ENCODE assay signal across 7 cellular contexts in genomic region chr17:62064791-62065563, GRCh38. TPM values are rescaled to one million over a fixed set of nuclear protein-coding genes. Genes with fewer than 3 reads are reported as not detected.
DNase-seq lines count a peak whose midpoint lies in the region; ATAC-seq, FAIRE-seq and TF ChIP-seq lines count a peak whose summit lies in the region.

TSS of gene MED13 (minus strand) at chr17:62065278. CDS start at chr17:62065205, 73 bp downstream.

- H3K4ac ChIP-seq in neuronal stem cell (ENCODE audit: low read length) = no peak within 1 kb of the TSS

- peak within 1 kb of the TSS; percentile 81 for H2AK5ac ChIP-seq in neuronal stem cell (ENCODE audit: low read depth, low read length)

- H3K4me3 ChIP-seq in SJCRH30 (peak within 1 kb of the TSS; percentile 98), neuronal stem cell (ENCODE audit: low read length in 2 of 2) (peak within 1 kb of the TSS; percentile 96 to 98)

- H3K4me2 ChIP-seq in neuronal stem cell (ENCODE audit: insufficient read depth, low read length, poor library complexity, severe bottlenecking) = peak within 1 kb of the TSS; percentile 60

- peak; percentile 36 for FAIRE-seq in GM18507 (lab: Jason Lieb, UNC)
- FAIRE-seq in frontal cortex (lab: Jason Lieb, UNC) = no peak

- H3K27me3 ChIP-seq in SJCRH30 = no peaks in the 10 kb centered on the region
- peaks cover 0 to 19% (median 0%) of the 10 kb centered on the region in 3 experiments for H3K27me3 ChIP-seq in neuronal stem cell (ENCODE audit: control insufficient read depth in 3 of 3, insufficient read depth in 3 of 3, low read depth in 1 of 3, low read length in 3 of 3)

- ATAC-seq in HG03066 (IDR thresholded peaks at IDR 0.05; ENCODE audit: low read depth, unreplicated experiment) = peak; percentile 29

- H3K79me1 ChIP-seq in neuronal stem cell (ENCODE audit: low read depth, low read length) = peaks cover 2% of the 10 kb centered on the region

- TF ChIP-seq CTCF in subcutaneous adipose tissue (IDR thresholded peaks at IDR 0.05; ENCODE audit: low read depth) = no peak

- peak within 1 kb of the TSS; percentile 92 for H3K27ac ChIP-seq in SJCRH30
- H3K27ac ChIP-seq in neuronal stem cell (replicated peaks; ENCODE audit: low read length) = peak within 1 kb of the TSS; percentile 92

- H3K4me1 ChIP-seq in SJCRH30 (peaks cover 14% of the 10 kb centered on the region), neuronal stem cell (ENCODE audit: control insufficient read depth in 2 of 2, insufficient read depth in 1 of 2, low read depth in 1 of 2, low read length in 2 of 2) (no peaks in the 10 kb centered on the region)

- H2AFZ ChIP-seq in neuronal stem cell (ENCODE audit: low read length) = peak within 1 kb of the TSS; percentile 99

- no peak within 1 kb of the TSS for H4K8ac ChIP-seq in neuronal stem cell (ENCODE audit: low read depth, low read length)

- peak within 1 kb of the TSS; percentile 98 for H3K9ac ChIP-seq in neuronal stem cell (ENCODE audit: low read depth, low read length, poor library complexity)

- H2BK5ac ChIP-seq in neuronal stem cell (ENCODE audit: low read length) = peak within 1 kb of the TSS; percentile 99

- H3K36me3 ChIP-seq in SJCRH30 = peaks cover 26% of the 10 kb centered on the region
- H3K36me3 ChIP-seq in neuronal stem cell (replicated peaks in 1 of 2; ENCODE audit: control insufficient read depth in 2 of 2, insufficient read depth in 2 of 2, low read length in 2 of 2) = peaks cover 2 to 32% of the 10 kb centered on the region in 2 donors

- H3K9me3 ChIP-seq in SJCRH30 (replicated peaks) (no peaks in the 10 kb centered on the region), neuronal stem cell (replicated peaks in 1 of 2; ENCODE audit: control insufficient read depth in 2 of 2, insufficient read depth in 1 of 2, low read depth in 1 of 2, low read length in 2 of 2) (no peaks in the 10 kb centered on the region)

- no CpG with 5 or more reads among the region's 79 CpGs for WGBS in neuronal stem cell (ENCODE audit: extremely low coverage in 2 of 2, insufficient read length in 2 of 2, insufficient replicate concordance in 1 of 2), 2 donors

- peak within 1 kb of the TSS; percentile 89 for H3K14ac ChIP-seq in neuronal stem cell (ENCODE audit: low read length)

- H2BK12ac ChIP-seq in neuronal stem cell (ENCODE audit: low read length) = no peak within 1 kb of the TSS

- peak within 1 kb of the TSS; percentile 85 for H3K23ac ChIP-seq in neuronal stem cell (ENCODE audit: low read depth, low read length, poor library complexity)

- peak within 1 kb of the TSS; percentile 100 for H3K18ac ChIP-seq in neuronal stem cell (ENCODE audit: low read length)

- H2BK15ac ChIP-seq in neuronal stem cell (ENCODE audit: low read length) = no peak within 1 kb of the TSS

- peak within 1 kb of the TSS; percentile 87 for H2BK120ac ChIP-seq in neuronal stem cell (ENCODE audit: low read depth, low read length)

- no peak within 1 kb of the TSS for H4K91ac ChIP-seq in neuronal stem cell (ENCODE audit: low read depth, low read length, poor library complexity)

- no peak for DNase-seq in GM18507 (ENCODE audit: extremely low spot score, insufficient read length, low read depth)
- peak; percentile 48 to 59 for DNase-seq in SJCRH30
- peak; percentile 19 to 58 (median 31) for DNase-seq in activated naive CD4-positive, alpha-beta T cell (lab: John Stamatoyannopoulos, UW)
- peak; percentile 63 to 71 for DNase-seq in frontal cortex (ENCODE audit: low spot score in 2 of 2)
- DNase-seq in neuronal stem cell (ENCODE audit: low spot score) = peak; percentile 33

RNA-seq across cellular contexts. Expression of gene MED13, which starts in this region (rescaled TPM):
- total RNA-seq in SJCRH30 (2014; rRNA removed; shearing (Covaris generic)) = 64.8 and 79.9 TPM in 2 replicates
- total RNA-seq in frontal cortex (121 TPM), subcutaneous adipose tissue (100 to 1,000 TPM in 1 of 4 donors, 10 to 100 TPM in 3; 67.3 to 114 (median 79.8) TPM)
- 16.1 TPM for polyA plus RNA-seq in neuronal stem cell (2013, experiment 1 of 2)
- 16.3 TPM for polyA plus RNA-seq in neuronal stem cell (2013, experiment 2 of 2)
